In the genomic region with DNA sequence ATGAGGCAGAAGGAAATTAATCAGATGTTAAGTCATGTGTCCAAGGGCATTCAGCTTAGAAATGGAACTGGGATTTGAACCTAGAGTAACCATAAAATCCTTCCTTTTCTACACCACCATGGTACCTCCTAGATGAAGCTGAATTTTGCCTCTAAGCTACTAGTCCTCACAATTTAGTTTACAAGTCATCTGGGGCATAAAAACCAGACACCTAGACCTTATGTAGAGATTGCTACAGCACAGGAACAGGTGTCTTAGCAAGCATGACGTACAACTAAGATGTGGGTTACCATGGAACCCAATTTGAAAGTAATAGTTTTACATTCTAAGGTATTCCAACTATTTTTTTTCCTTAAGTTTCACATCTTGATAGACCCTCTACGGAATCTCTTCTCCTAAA, we compare ENCODE assay signal across 16 cellular contexts.
"Had no signal": no experiment of that assay in that cellular context is flagged by ENCODE, and none has a peak within 500 bp of the region (broad histone marks: within the 10 kb centered on the region; RNA-seq: fewer than 3 reads in every experiment).

No MANE protein-coding gene starts in this region.

- ATAC-seq: sciatic nerve had no signal

- H3K4me1 ChIP-seq: colonic mucosa, suprapubic skin, upper lobe of left lung had no signal

- H3K4me1 Mint-ChIP-seq: activated CD4-positive, alpha-beta memory T cell treated with anti-CD3 and anti-CD28 coated beads, Interleukin-2, amount 10 ng/mL, durations not matched to agents 7 days and 5 days had no signal

- H3K27me3 ChIP-seq: colonic mucosa, suprapubic skin, upper lobe of left lung had no signal

- H3K27me3 Mint-ChIP-seq: activated CD4-positive, alpha-beta memory T cell treated with anti-CD3 and anti-CD28 coated beads, Interleukin-2, amount 10 ng/mL, durations not matched to agents 7 days and 5 days had no signal

- H3K9me3 Mint-ChIP-seq: activated CD4-positive, alpha-beta memory T cell treated with anti-CD3 and anti-CD28 coated beads, Interleukin-2, amount 10 ng/mL, durations not matched to agents 7 days and 5 days had no signal

- H3K4me3 Mint-ChIP-seq: activated CD4-positive, alpha-beta memory T cell treated with anti-CD3 and anti-CD28 coated beads, Interleukin-2, amount 10 ng/mL, durations not matched to agents 7 days and 5 days had no signal

- H3K4me3 ChIP-seq: colonic mucosa, psoas muscle, suprapubic skin, upper lobe of left lung had no signal

- H3K27ac ChIP-seq: colonic mucosa, epithelial cell of prostate, psoas muscle, suprapubic skin, upper lobe of left lung had no signal

- H3K27ac Mint-ChIP-seq: activated CD4-positive, alpha-beta memory T cell treated with anti-CD3 and anti-CD28 coated beads, Interleukin-2, amount 10 ng/mL, durations not matched to agents 7 days and 5 days had no signal

- H3K9me3 ChIP-seq: colonic mucosa, psoas muscle, suprapubic skin, upper lobe of left lung had no signal

- DNase-seq: activated CD4-positive, alpha-beta memory T cell treated with anti-CD3 and anti-CD28 coated beads, Interleukin-2, amount 10 ng/mL, durations not matched to agents 7 days and 5 days; activated CD4-positive, alpha-beta T cell treated with anti-CD3 and anti-CD28 coated beads for 1 hour; activated naive CD4-positive, alpha-beta T cell treated with Interleukin-2 at 50 U/mL for 16 hours; activated T-cell treated with anti-CD3 and anti-CD28 coated beads, Interleukin-2, amount 50 U/mL, for 48 hours; caudate nucleus; colonic mucosa; effector CD8-positive, alpha-beta T cell; kidney; occipital lobe; psoas muscle; stimulated activated CD4-positive, alpha-beta T cell treated with anti-CD3 and anti-CD28 coated beads, Interleukin-2, amount 100 ng/mL, for 24 hours; stimulated activated naive CD4-positive, alpha-beta T cell; upper lobe of left lung had no signal
